In genomic region chr3:38153986-38154608, GRCh38 we compare ENCODE assay signal across 1 cellular context.
TF ChIP-seq lines count a peak whose summit lies in the region.

No MANE protein-coding gene starts in this region.

TF ChIP-seq in HEK293T, 16 proteins besides CTCF, POLR2A, EP300 and RAD21 (continued from another document):
- TF ChIP-seq PKNOX1 (IDR thresholded peaks at IDR 0.05) (no peak), NFRKB (IDR thresholded peaks at IDR 0.05) (no peak), FOXM1 (IDR thresholded peaks at IDR 0.05; ENCODE audit: borderline replicate concordance) (no peak), FOXK2 (IDR thresholded peaks at IDR 0.05) (no peak), CTBP1 (IDR thresholded peaks at IDR 0.05; ENCODE audit: borderline replicate concordance) (no peak), ELF4 (IDR thresholded peaks at IDR 0.05) (no peak)
